In genomic region chr13:50340146-50340545, GRCh38 we compare ENCODE assay signal across 24 cellular contexts.
DNase-seq lines count a peak whose midpoint lies in the region; ATAC-seq, FAIRE-seq and TF ChIP-seq lines count a peak whose summit lies in the region.
"Had no signal": no experiment of that assay in that cellular context is flagged by ENCODE, and none has a peak within 500 bp of the region (broad histone marks: within the 10 kb centered on the region; RNA-seq: fewer than 3 reads in every experiment).

No MANE protein-coding gene starts in this region.

- 90% methylated on average over 4 of the region's 4 CpGs; no CpG with 5 or more reads in 1 of the 2 experiments for WGBS in H1 (ENCODE audit: extremely low coverage in 1 of 2, insufficient coverage in 1 of 2, insufficient read length in 1 of 2, insufficient replicate concordance in 2 of 2, low coverage in 1 of 2, low lambda C conversion rate in 2 of 2, missing lambda C conversion rate in 1 of 2), 2 experiments
- WGBS in neuronal stem cell (ENCODE audit: extremely low coverage in 2 of 2, insufficient read length in 2 of 2, insufficient replicate concordance in 1 of 2), 2 donors, result no CpG with 5 or more reads among the region's 4 CpGs

- H3K9ac ChIP-seq in H1 (replicated peaks in 1 of 4; ENCODE audit: extremely low read depth in 1 of 4, low read depth in 3 of 4, low read length in 3 of 4) (no peak overlapping the region), neuronal stem cell (ENCODE audit: low read depth, low read length, poor library complexity) (no peak overlapping the region)

- H3K4me3 ChIP-seq in H1 (ENCODE audit: extremely low read depth in 1 of 4, insufficient read depth in 2 of 4, low read depth in 3 of 4, low read length in 4 of 4), result no peak overlapping the region
- H3K4me3 ChIP-seq in neuronal stem cell (ENCODE audit: low read length in 2 of 2), result no peak overlapping the region

- no peaks in the 10 kb centered on the region for H3K23me2 ChIP-seq in H1 (ENCODE audit: low read depth, low read length)

- H3K4me1 ChIP-seq in H1 (replicated peaks in 1 of 4; ENCODE audit: control insufficient read depth in 3 of 4, insufficient read depth in 4 of 4, low read length in 3 of 4) (peaks cover 0 to 17% (median 2%) of the 10 kb centered on the region in 4 experiments; a peak in 4 of 7 replicates), neuronal stem cell (ENCODE audit: control insufficient read depth in 2 of 2, insufficient read depth in 1 of 2, low read depth in 1 of 2, low read length in 2 of 2) (peaks cover 0 to 15% of the 10 kb centered on the region in 2 donors)

- no peaks in the 10 kb centered on the region for H3K79me2 ChIP-seq in H1 (ENCODE audit: control insufficient read depth in 1 of 2, insufficient read depth in 2 of 2, low read length in 2 of 2)

- H3K4ac ChIP-seq in H1 (replicated peaks; ENCODE audit: insufficient read length, low read depth, low read length) (no peak overlapping the region), neuronal stem cell (ENCODE audit: low read length) (no peak overlapping the region)

- no peak overlapping the region for H2BK20ac ChIP-seq in H1 (ENCODE audit: low read length)

- H4K91ac ChIP-seq in H1 (replicated peaks; ENCODE audit: insufficient read length, low read length) (no peak overlapping the region), neuronal stem cell (ENCODE audit: low read depth, low read length, poor library complexity) (peak overlapping the region; percentile 56)

- POLR2A ChIA-PET in H1 (lab: Charles Lee; ENCODE audit: partially characterized antibody), result no interaction called here

- CTCF ChIA-PET in H1 (lab: Charles Lee; ENCODE audit: partially characterized antibody), result interaction anchor here (0.8 to 1.3 kb wide), 2 partner anchors 17 to 21 kb away, joined by 3 read pairs; no protein-coding TSS in a partner anchor

- H4K8ac ChIP-seq in H1 (ENCODE audit: extremely low read depth, insufficient read depth, low read length) (no peak overlapping the region), neuronal stem cell (ENCODE audit: low read depth, low read length) (no peak overlapping the region)

- no peaks in the 10 kb centered on the region for H3K9me3 ChIP-seq in H1 (ENCODE audit: insufficient read depth in 2 of 2, low read depth in 1 of 2, low read length in 1 of 2)
- peaks cover 0 to 2% of the 10 kb centered on the region in 2 donors for H3K9me3 ChIP-seq in neuronal stem cell (replicated peaks in 1 of 2; ENCODE audit: control insufficient read depth in 2 of 2, insufficient read depth in 1 of 2, low read depth in 1 of 2, low read length in 2 of 2)

- TF ChIP-seq EP300 in H1 (IDR thresholded peaks at IDR 0.05; ENCODE audit: borderline replicate concordance in 1 of 2, low read depth in 2 of 2, low read length in 2 of 2), result no peak

- no peak for TF ChIP-seq RAD21 in H1 (IDR thresholded peaks at IDR 0.05 in 1 of 2, conservative IDR thresholded peaks at IDR 0.05 in 1 of 2; ENCODE audit: low read depth in 2 of 2, low read length in 2 of 2)

- H2BK12ac ChIP-seq in H1 (ENCODE audit: low read depth, low read length) (no peak overlapping the region; the same call in 1 of the 2 replicates), neuronal stem cell (ENCODE audit: low read length) (no peak overlapping the region)

- no peak for TF ChIP-seq POLR2A in H1 (IDR thresholded peaks at IDR 0.05; ENCODE audit: control extremely low read depth in 1 of 2, low read depth in 2 of 2, low read length in 2 of 2)

- no peak for TF ChIP-seq CTCF in H1 (IDR thresholded peaks at IDR 0.05; ENCODE audit: control extremely low read depth in 1 of 3, insufficient read depth in 1 of 3, low read depth in 1 of 3, low read length in 3 of 3)

- H3K79me1 ChIP-seq in H1 (ENCODE audit: low read depth, low read length), result no peaks in the 10 kb centered on the region
- H3K79me1 ChIP-seq in neuronal stem cell (ENCODE audit: low read depth, low read length), result no peaks in the 10 kb centered on the region

- no peak for FAIRE-seq in H1 (lab: Jason Lieb, UNC)
- FAIRE-seq: A204.1, HTR-8/SVneo had no signal

- H2BK15ac ChIP-seq in H1 (ENCODE audit: low read length) (no peak overlapping the region), neuronal stem cell (ENCODE audit: low read length) (no peak overlapping the region)

- H3K27ac ChIP-seq in H1 (ENCODE audit: low read depth, low read length), result no peak overlapping the region
- H3K27ac ChIP-seq in neuronal stem cell (replicated peaks; ENCODE audit: low read length), result no peak overlapping the region
- H3K27ac ChIP-seq: C4-2B, RWPE1 had no signal

- H2AFZ ChIP-seq in H1 (ENCODE audit: low read length), result no peak overlapping the region
- H2AFZ ChIP-seq in neuronal stem cell (ENCODE audit: low read length), result no peak overlapping the region

- H3K36me3 ChIP-seq in H1 (ENCODE audit: control insufficient read depth in 2 of 4, insufficient read depth in 4 of 4, low read length in 3 of 4) (no peaks in the 10 kb centered on the region), neuronal stem cell (replicated peaks in 1 of 2; ENCODE audit: control insufficient read depth in 2 of 2, insufficient read depth in 2 of 2, low read length in 2 of 2) (no peaks in the 10 kb centered on the region)

- no peak overlapping the region for H3K56ac ChIP-seq in H1 (replicated peaks; ENCODE audit: insufficient read length, low read depth, low read length)

- no peak overlapping the region for H4K5ac ChIP-seq in H1 (ENCODE audit: insufficient read length, low read depth, low read length)

- no peak overlapping the region for H2BK120ac ChIP-seq in H1 (replicated peaks; ENCODE audit: low read depth, low read length)
- no peak overlapping the region for H2BK120ac ChIP-seq in neuronal stem cell (ENCODE audit: low read depth, low read length)

- no peak overlapping the region for H3K23ac ChIP-seq in H1 (ENCODE audit: insufficient read length)
- peak overlapping the region; percentile 75 for H3K23ac ChIP-seq in neuronal stem cell (ENCODE audit: low read depth, low read length, poor library complexity)

- DNase-seq in ELF-1 (ENCODE audit: low read depth, low spot score) (peak; percentile 29), NCI-H526 (lab: John Stamatoyannopoulos, UW) (peak; percentile 58 to 78), H1 (ENCODE audit: low read depth in 1 of 2, low spot score in 2 of 2) (no peak), neuronal stem cell (ENCODE audit: low spot score) (no peak), C1 segment of cervical spinal cord (lab: John Stamatoyannopoulos, UW) (no peak), SHP77 treated with DMSO at 0.1 percent for 48 hours (lab: John Stamatoyannopoulos, UW) (no peak)
- DNase-seq: CD8-positive, alpha-beta T cell; DMS 273 treated with DMSO at 0.1 percent for 48 hours; DMS79 treated with DMSO at 0.1 percent for 48 hours; KBM-7; MV-4-11; NCI-H1105; NCI-H146; NCI-H2029; NCI-H226; T-helper 1 cell had no signal

- H2AK5ac ChIP-seq in H1 (ENCODE audit: low read depth, low read length) (peak overlapping the region; percentile 29; the same call in 1 of the 2 replicates), neuronal stem cell (ENCODE audit: low read depth, low read length) (no peak overlapping the region)

- no peak overlapping the region for H3K18ac ChIP-seq in H1 (ENCODE audit: extremely low read depth, low read length)
- H3K18ac ChIP-seq in neuronal stem cell (ENCODE audit: low read length), result no peak overlapping the region

- no peaks in the 10 kb centered on the region for H3K27me3 ChIP-seq in H1 (replicated peaks in 1 of 4; ENCODE audit: control insufficient read depth in 3 of 4, extremely low read depth in 1 of 4, insufficient read depth in 3 of 4, low read length in 3 of 4)
- no peaks in the 10 kb centered on the region for H3K27me3 ChIP-seq in neuronal stem cell (ENCODE audit: control insufficient read depth in 3 of 3, insufficient read depth in 3 of 3, low read depth in 1 of 3, low read length in 3 of 3)

- peak overlapping the region in 1 of 2 experiments; percentile 44; a peak in 1 of 4 replicates for H3K4me2 ChIP-seq in H1 (ENCODE audit: insufficient read depth in 1 of 2, low read depth in 2 of 2, low read length in 2 of 2)
- no peak overlapping the region for H3K4me2 ChIP-seq in neuronal stem cell (ENCODE audit: insufficient read depth, low read length, poor library complexity, severe bottlenecking)

- ATAC-seq in HG03520 (IDR thresholded peaks at IDR 0.05; ENCODE audit: unreplicated experiment) (no peak), HG03571 (IDR thresholded peaks at IDR 0.05; ENCODE audit: unreplicated experiment) (no peak)
- ATAC-seq: CD8-positive, alpha-beta T cell; HCT116; Panc1 had no signal

- H2BK5ac ChIP-seq in H1 (ENCODE audit: low read depth, low read length) (no peak overlapping the region), neuronal stem cell (ENCODE audit: low read length) (no peak overlapping the region)

- H3K14ac ChIP-seq in H1 (ENCODE audit: insufficient read length) (no peak overlapping the region), neuronal stem cell (ENCODE audit: low read length) (no peak overlapping the region)

- H4K20me1 ChIP-seq in H1 (replicated peaks in 1 of 2; ENCODE audit: control insufficient read depth in 1 of 2, insufficient read depth in 2 of 2, low read length in 2 of 2), result no peaks in the 10 kb centered on the region

TF ChIP-seq in H1, 55 proteins besides CTCF, POLR2A, EP300 and RAD21:
- no peak for TF ChIP-seq NRF1 (IDR thresholded peaks at IDR 0.05; ENCODE audit: low read depth, low read length)
- no peak for TF ChIP-seq ATF2 (IDR thresholded peaks at IDR 0.05; ENCODE audit: low read length)
- TF ChIP-seq KDM4A (IDR thresholded peaks at IDR 0.05; ENCODE audit: low read depth, low read length, severe bottlenecking), result no peak

Comparison
In these comparisons a context has a peak if more than half of its experiments do, and no peak if none do; other contexts are left out.
1. DNase-seq: peak in ELF-1 (single experiment) and NCI-H526 (2 of 2); none in H1 (0 of 2), neuronal stem cell (single experiment), C1 segment of cervical spinal cord (0 of 14) and SHP77 treated with DMSO at 0.1 percent for 48 hours (single experiment).